ENCODE assay signal across 8 cellular contexts in genomic region chr3:104437891-104438290, GRCh38.
DNase-seq lines count a peak whose midpoint lies in the region; ATAC-seq and TF ChIP-seq lines count a peak whose summit lies in the region.
"Had no signal": no experiment of that assay in that cellular context is flagged by ENCODE, and none has a peak within 500 bp of the region (broad histone marks: within the 10 kb centered on the region; RNA-seq: fewer than 3 reads in every experiment).

No MANE protein-coding gene starts in this region.

- H3K9me3 ChIP-seq in H9 (ENCODE audit: control insufficient read depth, low read depth, low read length) (no peaks in the 10 kb centered on the region), SK-N-MC (ENCODE audit: low read depth, low read length) (no peaks in the 10 kb centered on the region)

- H3K27ac ChIP-seq in H9 (ENCODE audit: insufficient read length, low read depth, low read length), result peak overlapping the region; percentile 33
- peak overlapping the region; percentile 96 for H3K27ac ChIP-seq in SK-N-MC

- no peak overlapping the region for H2BK20ac ChIP-seq in H9 (ENCODE audit: low read depth, low read length, poor library complexity, severe bottlenecking)

- no peak overlapping the region for H3K4ac ChIP-seq in H9 (ENCODE audit: low read depth, low read length)

- H4K8ac ChIP-seq in H9 (replicated peaks; ENCODE audit: insufficient read length, low read depth, low read length), result no peak overlapping the region

- H2BK15ac ChIP-seq in H9 (ENCODE audit: low read depth, low read length), result no peak overlapping the region

- no CpG with 5 or more reads among the region's 1 CpG for WGBS in H9 (ENCODE audit: extremely low coverage, insufficient read length, low lambda C conversion rate)

- H3K27ac Mint-ChIP-seq in H9, result peak overlapping the region; percentile 30 to 97 (median 95); a peak in 5 of 7 replicates
- H3K27ac Mint-ChIP-seq in T-helper 2 cell treated with Interferon-gamma antibody and Interleukin-4, amounts not matched to agents 5 μg/mL and 100 μg/mL, for 36 hours, result no peak overlapping the region

- H3K23me2 ChIP-seq in H9 (ENCODE audit: insufficient read length, low read depth, low read length, poor library complexity, severe bottlenecking), result no peaks in the 10 kb centered on the region

- H3K23ac ChIP-seq in H9 (ENCODE audit: insufficient read length, low read depth, low read length), result no peak overlapping the region

- no peak overlapping the region for H3K18ac ChIP-seq in H9 (ENCODE audit: insufficient read length, low read depth, low read length)

- no peak for DNase-seq in H9
- DNase-seq in SK-N-MC (ENCODE audit: low read depth, low spot score), result peak; percentile 96
- DNase-seq in glomerular visceral epithelial cell (ENCODE audit: extremely low spot score), result peak; percentile 21
- no peak for DNase-seq in sciatic nerve (ENCODE audit: low spot score)
- DNase-seq in T-helper 2 cell treated with Interferon-gamma antibody and Interleukin-4, amounts not matched to agents 5 μg/mL and 100 μg/mL, for 36 hours (ENCODE audit: low spot score), result no peak
- no peak for DNase-seq in AG08396 (ENCODE audit: low spot score)
- DNase-seq in stimulated activated CD4-positive, alpha-beta T cell treated with anti-CD3 and anti-CD28 coated beads, Interleukin-4, amount 100 ng/mL, for 4 hours, result no peak
- DNase-seq: activated CD4-positive, CD25-positive, alpha-beta regulatory T cell treated with anti-CD3 and anti-CD28 coated beads, Interleukin-2, amount 50 U/mL, for 72 hours had no signal

- H3K4me3 ChIP-seq in SK-N-MC, result peak overlapping the region; percentile 70

- no peak overlapping the region for H3K14ac ChIP-seq in H9 (ENCODE audit: insufficient read depth, low read length)

- no peak overlapping the region for H3T11ph ChIP-seq in H9 (ENCODE audit: low read length)

- H2AK5ac ChIP-seq in H9 (ENCODE audit: insufficient read length, low read length), result no peak overlapping the region

- H3K4me3 Mint-ChIP-seq in H9, result no peak overlapping the region
- H3K4me3 Mint-ChIP-seq in T-helper 2 cell treated with Interferon-gamma antibody and Interleukin-4, amounts not matched to agents 5 μg/mL and 100 μg/mL, for 36 hours, result no peak overlapping the region

- H3K79me2 ChIP-seq in H9 (ENCODE audit: insufficient read depth, low read length), result no peaks in the 10 kb centered on the region

- H3K27me3 Mint-ChIP-seq in H9 (ENCODE audit: low read depth), result no peaks in the 10 kb centered on the region
- no peaks in the 10 kb centered on the region for H3K27me3 Mint-ChIP-seq in T-helper 2 cell treated with Interferon-gamma antibody and Interleukin-4, amounts not matched to agents 5 μg/mL and 100 μg/mL, for 36 hours (ENCODE audit: low read depth)

- H3K9ac ChIP-seq in H9 (ENCODE audit: extremely low read depth, insufficient read length, low read length), result no peak overlapping the region
- H3K9ac ChIP-seq in SK-N-MC (ENCODE audit: insufficient read length), result peak overlapping the region; percentile 55

- H2AFZ ChIP-seq in H9 (ENCODE audit: low read length), result no peak overlapping the region

- no peaks in the 10 kb centered on the region for H3K79me1 ChIP-seq in H9 (ENCODE audit: insufficient read depth, low read depth, low read length, poor library complexity, severe bottlenecking)

- no peak overlapping the region for H3K56ac ChIP-seq in H9 (ENCODE audit: insufficient read length, low read depth, low read length)

- intact Hi-C loops in sciatic nerve (cut with DNase I), result no loop called here

- peaks cover 36 to 46% of the 10 kb centered on the region in 2 experiments for H3K4me1 Mint-ChIP-seq in H9
- no peaks in the 10 kb centered on the region for H3K4me1 Mint-ChIP-seq in T-helper 2 cell treated with Interferon-gamma antibody and Interleukin-4, amounts not matched to agents 5 μg/mL and 100 μg/mL, for 36 hours (ENCODE audit: low read depth)

- peak; percentile 80 for ATAC-seq in sciatic nerve

- H2BK5ac ChIP-seq in H9 (ENCODE audit: insufficient read length, low read length), result no peak overlapping the region

- peaks cover 0 to 5% (median 3%) of the 10 kb centered on the region in 3 experiments; a peak in 4 of 7 replicates for H3K36me3 Mint-ChIP-seq in H9 (ENCODE audit: insufficient read depth in 1 of 3, low read depth in 3 of 3)
- no peaks in the 10 kb centered on the region for H3K36me3 Mint-ChIP-seq in T-helper 2 cell treated with Interferon-gamma antibody and Interleukin-4, amounts not matched to agents 5 μg/mL and 100 μg/mL, for 36 hours (ENCODE audit: low read depth)

- H3K4me1 ChIP-seq in H9 (ENCODE audit: insufficient read depth, low read length), result peaks cover 3% of the 10 kb centered on the region; the same call in 1 of the 2 replicates

- H2BK120ac ChIP-seq in H9 (ENCODE audit: low read depth, low read length, poor library complexity, severe bottlenecking), result no peak overlapping the region

- no peak overlapping the region for H3K4me2 ChIP-seq in H9 (ENCODE audit: insufficient read depth, insufficient read length, low read length)

- H4K5ac ChIP-seq in H9 (ENCODE audit: insufficient read length, low read depth, low read length), result no peak overlapping the region

- H4K20me1 ChIP-seq in H9 (ENCODE audit: control insufficient read depth, insufficient read depth, insufficient read length), result no peaks in the 10 kb centered on the region

- peaks cover 6 to 10% of the 10 kb centered on the region in 2 experiments; a peak in 4 of 5 replicates for H3K9me3 Mint-ChIP-seq in H9
- H3K9me3 Mint-ChIP-seq in T-helper 2 cell treated with Interferon-gamma antibody and Interleukin-4, amounts not matched to agents 5 μg/mL and 100 μg/mL, for 36 hours, result no peaks in the 10 kb centered on the region

- no peaks in the 10 kb centered on the region for H3K36me3 ChIP-seq in SK-N-MC (ENCODE audit: insufficient read depth, low read length)

- no peak overlapping the region for H2BK12ac ChIP-seq in H9 (ENCODE audit: insufficient read length, low read depth, low read length)

- no peak overlapping the region for H4K91ac ChIP-seq in H9 (ENCODE audit: insufficient read length, low read depth, low read length)

- H3K27me3 ChIP-seq in H9 (ENCODE audit: insufficient read depth, low read length), result no peaks in the 10 kb centered on the region

- TF ChIP-seq CTCF in H9 (conservative IDR thresholded peaks at IDR 0.05), result no peak

Comparison
In these comparisons a context has a peak if more than half of its experiments do, and no peak if none do; other contexts are left out.
1. DNase-seq: peak in SK-N-MC (single experiment) and glomerular visceral epithelial cell (single experiment); none in H9 (single experiment), sciatic nerve (single experiment), T-helper 2 cell treated with Interferon-gamma antibody and Interleukin-4, amounts not matched to agents 5 μg/mL and 100 μg/mL, for 36 hours (single experiment), AG08396 (single experiment) and stimulated activated CD4-positive, alpha-beta T cell treated with anti-CD3 and anti-CD28 coated beads, Interleukin-4, amount 100 ng/mL, for 4 hours (0 of 2).